In genomic region chr17:81890447-81891302, GRCh38 we compare ENCODE assay signal across 8 cellular contexts. TPM values are rescaled to one million over a fixed set of nuclear protein-coding genes. Genes with fewer than 3 reads are reported as not detected.
DNase-seq lines count a peak whose midpoint lies in the region; ATAC-seq and TF ChIP-seq lines count a peak whose summit lies in the region.

No MANE protein-coding gene starts in this region.

- H3K79me2 ChIP-seq in PC-3 (ENCODE audit: low read length), result peaks cover 79% of the 10 kb centered on the region

- H3K4me1 Mint-ChIP-seq in nephron progenitor cell, result peaks cover 21% of the 10 kb centered on the region

- H3K27me3 ChIP-seq in PC-3 (ENCODE audit: low read length), result no peaks in the 10 kb centered on the region
- H3K27me3 ChIP-seq in dorsolateral prefrontal cortex, result no peaks in the 10 kb centered on the region

- intact Hi-C loops in PC-3 (cut with micrococcal nuclease) (loop anchor here (1.0 kb wide), 1 partner anchor 21 kb away; the partner anchor contains the start of gene PCYT2), dorsolateral prefrontal cortex (cut with DNase I) (loop anchor here (1.0 to 2.0 kb wide), 2 partner anchors 18 to 19 kb away; partner anchors contain the start of gene ARHGDIA (in 1 of the 2))

- H3K9me2 ChIP-seq in PC-3 (replicated peaks; ENCODE audit: low read length), result no peaks in the 10 kb centered on the region

- ATAC-seq in GM19467 (IDR thresholded peaks at IDR 0.05; ENCODE audit: unreplicated experiment), result peak; percentile 3
- no peak for ATAC-seq in PC-3

- DNase-seq in AG08395 (ENCODE audit: low spot score) (peak; percentile 10), PC-3 (no peak), dorsolateral prefrontal cortex (peak in 1 of 10 donors; percentile 41), nephron progenitor cell (peak; percentile 42), NCI-H345 treated with DMSO at 0.1 percent for 48 hours (lab: John Stamatoyannopoulos, UW; ENCODE audit: unreplicated experiment) (no peak), COLO829 (ENCODE audit: low spot score) (no peak), MV-4-11 (lab: John Stamatoyannopoulos, UW) (no peak)

- H3K4me1 ChIP-seq in PC-3 (ENCODE audit: insufficient read depth, low read length), result peaks cover 40% of the 10 kb centered on the region

- peak overlapping the region; percentile 99 for H3K4me3 ChIP-seq in PC-3 (ENCODE audit: low read length)
- H3K4me3 ChIP-seq in dorsolateral prefrontal cortex, result peak overlapping the region; percentile 59 to 100 (median 94)

- TF ChIP-seq CTCF in PC-3 (conservative IDR thresholded peaks at IDR 0.05; ENCODE audit: low read depth, low read length), result no peak
- no peak for TF ChIP-seq CTCF in dorsolateral prefrontal cortex (IDR thresholded peaks at IDR 0.05 in 54 of 56, conservative IDR thresholded peaks at IDR 0.05 in 2 of 56; ENCODE audit: low read depth in 1 of 56, partially characterized antibody in 56 of 56)
- no peak for TF ChIP-seq CTCF in nephron progenitor cell (IDR thresholded peaks at IDR 0.05)

- no peak overlapping the region for H2AFZ ChIP-seq in PC-3 (ENCODE audit: low read length)

- H3K27me3 Mint-ChIP-seq in nephron progenitor cell (ENCODE audit: low read depth, poor library complexity), result no peaks in the 10 kb centered on the region

- peaks cover 12% of the 10 kb centered on the region for H3F3A ChIP-seq in PC-3 (ENCODE audit: low read length, unreplicated experiment)

- H3K36me3 Mint-ChIP-seq in nephron progenitor cell (ENCODE audit: low read depth), result peaks cover 37% of the 10 kb centered on the region

- peak overlapping the region; percentile 87 for H3K4me3 Mint-ChIP-seq in nephron progenitor cell

- H3K9ac ChIP-seq in PC-3 (ENCODE audit: low read length), result peak overlapping the region; percentile 98

- peak overlapping the region; percentile 74 for H3K27ac Mint-ChIP-seq in nephron progenitor cell

- peaks cover 50% of the 10 kb centered on the region for H3K36me3 ChIP-seq in PC-3 (ENCODE audit: low read depth, low read length)

- POLR2A ChIA-PET in PC-3 (lab: Charles Lee; ENCODE audit: unreplicated experiment), result no interaction called here

- no peaks in the 10 kb centered on the region for H3K9me3 ChIP-seq in PC-3 (ENCODE audit: low read length)

- TSS peak; percentile 39 for BruUV-seq in PC-3 (replicated peaks; lab: Mats Ljungman, UMichigan)

- CTCF ChIA-PET in PC-3 (lab: Charles Lee), result no interaction called here

- peaks cover 25% of the 10 kb centered on the region for H4K20me1 ChIP-seq in PC-3 (ENCODE audit: low read length)

- H3K27ac ChIP-seq in PC-3 (ENCODE audit: low read length) (peak overlapping the region; percentile 58), dorsolateral prefrontal cortex (peak overlapping the region in 28 of 59 donors; percentile 6 to 94 (median 61))

- no peaks in the 10 kb centered on the region for H3K9me3 Mint-ChIP-seq in nephron progenitor cell

- peak overlapping the region; percentile 100 for H3K4me2 ChIP-seq in PC-3 (ENCODE audit: low read length)

RNA-seq across cellular contexts. Expression of gene ALYREF, which starts 0.7 kb away (rescaled TPM):
- total RNA-seq in PC-3 (2014; rRNA removed) (496 and 633 TPM in 2 replicates), dorsolateral prefrontal cortex (10 to 100 TPM; 25.1 to 53.0 (median 34.8) TPM)

RNA-seq across cellular contexts. Expression of gene ANAPC11, which starts 0.8 kb away (rescaled TPM):
- total RNA-seq in PC-3 (2014; rRNA removed) (243 and 268 TPM in 2 replicates), dorsolateral prefrontal cortex (100 to 1,000 TPM in 33 of 120 experiments, 10 to 100 TPM in 87; 64.0 to 121 (median 92.6) TPM)

RNA-seq across cellular contexts. Expression of gene NPB, which starts 11.4 kb away (rescaled TPM):
- total RNA-seq in PC-3 (2014; rRNA removed) (0.07 and 0.17 TPM in 2 replicates), dorsolateral prefrontal cortex (1 to 10 TPM in 118 of 120 experiments, under 1 TPM in 2; 0.50 to 6.5 (median 3.3) TPM)

RNA-seq across cellular contexts. Expression of gene ARHGDIA, which starts 19.5 kb away (rescaled TPM):
- 201 and 261 TPM in 2 replicates for total RNA-seq in PC-3 (2014; rRNA removed)
- total RNA-seq in dorsolateral prefrontal cortex, result 100 to 1,000 TPM; 175 to 366 (median 250) TPM

RNA-seq across cellular contexts. Expression of gene PCYT2, which starts 20.5 kb away (rescaled TPM):
- total RNA-seq in PC-3 (2014; rRNA removed) (33.3 and 42.7 TPM in 2 replicates), dorsolateral prefrontal cortex (10 to 100 TPM; 38.2 to 73.9 (median 55.5) TPM)

Comparison
In these comparisons a context has a peak if more than half of its experiments do, and no peak if none do; other contexts are left out.
1. DNase-seq: peak in AG08395 (single experiment) and nephron progenitor cell (single experiment); none in PC-3 (single experiment), NCI-H345 treated with DMSO at 0.1 percent for 48 hours (single experiment), COLO829 (single experiment) and MV-4-11 (single experiment).